In genomic region chr13:50511877-50512332, GRCh38 we compare ENCODE assay signal across 9 cellular contexts.
DNase-seq lines count a peak whose midpoint lies in the region; ATAC-seq and TF ChIP-seq lines count a peak whose summit lies in the region.
"Had no signal": no experiment of that assay in that cellular context is flagged by ENCODE, and none has a peak within 500 bp of the region (broad histone marks: within the 10 kb centered on the region; RNA-seq: fewer than 3 reads in every experiment).

No MANE protein-coding gene starts in this region.

- intact Hi-C loops in CD14-positive monocyte (cut with micrococcal nuclease), result no loop called here

- DNase-seq in Peyer's patch, result no peak
- peak; percentile 12 for DNase-seq in left kidney (ENCODE audit: low read depth, low spot score)
- no peak for DNase-seq in HEK293T (ENCODE audit: extremely low spot score)
- DNase-seq in activated naive CD4-positive, alpha-beta T cell treated with Interleukin-2 at 50 U/mL for 16 hours, result no peak
- DNase-seq in CD14-positive monocyte (ENCODE audit: low spot score), result no peak
- DNase-seq in NCI-H1048 (lab: John Stamatoyannopoulos, UW), result no peak

- H3K27me3 Mint-ChIP-seq in CD14-positive monocyte (ENCODE audit: low read depth in 3 of 3), result peaks cover 0 to 2% (median 0%) of the 10 kb centered on the region in 3 donors
- H3K27me3 Mint-ChIP-seq: dendritic cell treated with granulocyte-macrophage colony-stimulating factor and Interleukin-4, amounts not matched to agents 40 ng/mL and 50 ng/mL, for 4 days had no signal

- POLR2A ChIA-PET in HEK293T (lab: Yijun Ruan, JAX), result interaction anchor here (1.3 kb wide), 1 partner anchor 17 kb away, joined by 6 read pairs; no protein-coding TSS in a partner anchor

- TF ChIP-seq CTCF in Peyer's patch (IDR thresholded peaks at IDR 0.05) (no peak), CD14-positive monocyte (IDR thresholded peaks at IDR 0.05) (no peak)

- H3K36me3 ChIP-seq in Peyer's patch, result no peaks in the 10 kb centered on the region

- no peak overlapping the region for H3K27ac Mint-ChIP-seq in CD14-positive monocyte
- H3K27ac Mint-ChIP-seq: dendritic cell treated with granulocyte-macrophage colony-stimulating factor and Interleukin-4, amounts not matched to agents 40 ng/mL and 50 ng/mL, for 4 days had no signal

- peaks cover 0 to 17% (median 8%) of the 10 kb centered on the region in 4 donors for H3K4me1 ChIP-seq in Peyer's patch

- peak overlapping the region; percentile 68 to 81 (median 74) for H3K27ac ChIP-seq in Peyer's patch

- peak overlapping the region; percentile 19 to 42 (median 28) for H3K4me3 ChIP-seq in Peyer's patch

- no peaks in the 10 kb centered on the region for H3K27me3 ChIP-seq in Peyer's patch

- peaks cover 0 to 4% of the 10 kb centered on the region in 2 donors for H3K36me3 Mint-ChIP-seq in CD14-positive monocyte

- H3K4me1 Mint-ChIP-seq in CD14-positive monocyte, result peaks cover 5% of the 10 kb centered on the region

- peaks cover 4 to 11% (median 8%) of the 10 kb centered on the region in 7 donors for H3K9me3 Mint-ChIP-seq in CD14-positive monocyte
- H3K9me3 Mint-ChIP-seq: dendritic cell treated with granulocyte-macrophage colony-stimulating factor and Interleukin-4, amounts not matched to agents 40 ng/mL and 50 ng/mL, for 4 days had no signal

- CTCF ChIA-PET in HEK293T (lab: Yijun Ruan, JAX), result no interaction called here

- H3K9me3 ChIP-seq in Peyer's patch, result no peaks in the 10 kb centered on the region

- TF ChIP-seq POLR2A in GM18505 (IDR thresholded peaks at IDR 0.05; ENCODE audit: borderline replicate concordance, extremely low read depth, insufficient read depth, insufficient read length), result no peak
- no peak for TF ChIP-seq POLR2A in Peyer's patch (IDR thresholded peaks at IDR 0.05)

- ATAC-seq in GM18505 (IDR thresholded peaks at IDR 0.05; ENCODE audit: unreplicated experiment), result peak; percentile 54
- peak; percentile 57 for ATAC-seq in HG02852 (IDR thresholded peaks at IDR 0.05; ENCODE audit: unreplicated experiment)

- H3K4me3 Mint-ChIP-seq in CD14-positive monocyte, result no peak overlapping the region
- H3K4me3 Mint-ChIP-seq: dendritic cell treated with granulocyte-macrophage colony-stimulating factor and Interleukin-4, amounts not matched to agents 40 ng/mL and 50 ng/mL, for 4 days had no signal

TF ChIP-seq in HEK293T, 16 proteins besides CTCF, POLR2A, EP300 and RAD21:
- TF ChIP-seq FOXK2 (IDR thresholded peaks at IDR 0.05) (no peak), ELF4 (IDR thresholded peaks at IDR 0.05) (no peak), ZNF384 (IDR thresholded peaks at IDR 0.05) (no peak), TARDBP (IDR thresholded peaks at IDR 0.05) (no peak)
- TF ChIP-seq, protein P1, sequence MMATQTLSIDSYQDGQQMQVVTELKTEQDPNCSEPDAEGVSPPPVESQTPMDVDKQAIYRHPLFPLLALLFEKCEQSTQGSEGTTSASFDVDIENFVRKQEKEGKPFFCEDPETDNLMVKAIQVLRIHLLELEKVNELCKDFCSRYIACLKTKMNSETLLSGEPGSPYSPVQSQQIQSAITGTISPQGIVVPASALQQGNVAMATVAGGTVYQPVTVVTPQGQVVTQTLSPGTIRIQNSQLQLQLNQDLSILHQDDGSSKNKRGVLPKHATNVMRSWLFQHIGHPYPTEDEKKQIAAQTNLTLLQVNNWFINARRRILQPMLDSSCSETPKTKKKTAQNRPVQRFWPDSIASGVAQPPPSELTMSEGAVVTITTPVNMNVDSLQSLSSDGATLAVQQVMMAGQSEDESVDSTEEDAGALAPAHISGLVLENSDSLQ (IDR thresholded peaks at IDR 0.05), result no peak
TF ChIP-seq in HEK293T: peak in this region for 0.
